Comparison of ENCODE assay signal across 11 cellular contexts in the genomic region with DNA sequence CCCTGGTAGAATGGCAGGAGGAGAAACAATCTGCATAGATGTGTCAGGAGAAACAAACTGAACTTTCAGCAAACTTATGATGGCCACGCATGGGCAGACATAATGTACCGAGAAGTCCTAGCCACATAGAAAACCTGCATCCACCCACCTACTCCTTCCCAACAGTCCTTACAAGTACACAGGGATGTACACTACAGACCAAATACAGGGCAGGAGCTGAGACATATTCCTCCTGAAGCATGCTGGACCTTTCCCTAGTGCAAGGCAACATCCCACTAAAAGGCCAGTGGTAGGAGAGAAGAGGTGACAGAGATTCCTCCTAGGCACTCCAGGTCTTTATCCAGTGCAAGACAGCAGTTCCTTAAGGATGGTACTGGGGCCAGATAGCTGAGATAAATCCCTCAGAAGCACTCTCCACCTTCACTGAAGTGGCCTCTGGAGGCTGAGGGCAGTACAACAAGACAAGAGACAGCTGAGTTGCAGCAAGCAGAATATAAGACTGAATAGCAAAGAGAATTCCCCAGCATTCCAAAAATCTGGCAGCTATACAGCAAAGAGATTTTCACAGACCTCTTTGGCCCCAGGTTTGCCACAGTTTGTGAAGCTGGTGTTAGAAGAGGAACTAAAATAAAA. TPM values are rescaled to one million over a fixed set of nuclear protein-coding genes. Genes with fewer than 3 reads are reported as not detected.
DNase-seq lines count a peak whose midpoint lies in the region; ATAC-seq and TF ChIP-seq lines count a peak whose summit lies in the region.
"Had no signal": no experiment of that assay in that cellular context is flagged by ENCODE, and none has a peak within 500 bp of the region (broad histone marks: within the 10 kb centered on the region; RNA-seq: fewer than 3 reads in every experiment).

No MANE protein-coding gene starts in this region.

- no peaks in the 10 kb centered on the region for H3K27me3 Mint-ChIP-seq in chondrocyte (ENCODE audit: low read depth)
- H3K27me3 Mint-ChIP-seq: activated T-helper 17 cell treated with anti-CD3 and anti-CD28 coated beads, Interleukin-2, amount 50 U/mL, for 72 hours; naive thymus-derived CD4-positive, alpha-beta T cell had no signal

- intact Hi-C loops in right lobe of liver (cut with DNase I) = no loop called here

- H3K27ac Mint-ChIP-seq in chondrocyte (ENCODE audit: unreplicated experiment) = no peak overlapping the region
- H3K27ac Mint-ChIP-seq: activated T-helper 17 cell treated with anti-CD3 and anti-CD28 coated beads, Interleukin-2, amount 50 U/mL, for 72 hours; naive thymus-derived CD4-positive, alpha-beta T cell had no signal

- H3K9me3 Mint-ChIP-seq in chondrocyte (ENCODE audit: low read depth) = peaks cover 23% of the 10 kb centered on the region

- DNase-seq in GM10248 (ENCODE audit: extremely low spot score) (no peak), chondrocyte (ENCODE audit: low spot score) (no peak), right lobe of liver (no peak), NCI-H1105 (lab: John Stamatoyannopoulos, UW) (no peak), activated gamma-delta T cell treated with Interleukin-2 at 50 U/mL for 16 hours (no peak), NCI-H2081 (lab: John Stamatoyannopoulos, UW) (no peak)
- no peak for DNase-seq in effector memory CD4-positive, alpha-beta T cell
- DNase-seq: naive thymus-derived CD4-positive, alpha-beta T cell; substantia nigra had no signal

- H2AFZ ChIP-seq in Loucy (ENCODE audit: low read length) = no peak overlapping the region

- peak; percentile 43 to 68 (median 52) for ATAC-seq in right lobe of liver
- ATAC-seq: activated T-helper 17 cell treated with anti-CD3 and anti-CD28 coated beads, Interleukin-2, amount 50 U/mL, for 72 hours; naive thymus-derived CD4-positive, alpha-beta T cell had no signal

- H4K20me1 ChIP-seq in Loucy (ENCODE audit: insufficient read depth, low read length, poor library complexity, severe bottlenecking) = no peaks in the 10 kb centered on the region

- POLR2A ChIA-PET in GM10248 (lab: Yijun Ruan, JAX) = no interaction called here

- H3K4me3 Mint-ChIP-seq in chondrocyte (ENCODE audit: unreplicated experiment) = no peak overlapping the region
- H3K4me3 Mint-ChIP-seq: activated T-helper 17 cell treated with anti-CD3 and anti-CD28 coated beads, Interleukin-2, amount 50 U/mL, for 72 hours; naive thymus-derived CD4-positive, alpha-beta T cell had no signal

- H3K9me3 ChIP-seq in Loucy (ENCODE audit: insufficient read depth, low read depth, low read length) = peaks cover 8% of the 10 kb centered on the region; the same call in 1 of the 2 replicates
- H3K9me3 ChIP-seq in right lobe of liver = peaks cover 0 to 4% (median 0%) of the 10 kb centered on the region in 4 donors
- H3K9me3 ChIP-seq in effector memory CD4-positive, alpha-beta T cell (ENCODE audit: control insufficient read depth, low read length) = no peaks in the 10 kb centered on the region

- H3K36me3 ChIP-seq in Loucy (ENCODE audit: insufficient read depth, low read length) (peaks cover 25% of the 10 kb centered on the region), right lobe of liver (no peaks in the 10 kb centered on the region)
- peaks cover 17% of the 10 kb centered on the region for H3K36me3 ChIP-seq in effector memory CD4-positive, alpha-beta T cell (ENCODE audit: control insufficient read depth, insufficient read depth, low read length)

- no peak overlapping the region for H3K4me2 ChIP-seq in Loucy (ENCODE audit: low read depth, low read length, poor library complexity, severe bottlenecking)

- no peak for TF ChIP-seq POLR2A in right lobe of liver (IDR thresholded peaks at IDR 0.05)

- CTCF ChIA-PET in GM10248 (lab: Yijun Ruan, JAX) = interaction anchor here (0.8 to 2.8 kb wide), 13 partner anchors 9 to 274 kb away, joined by 3 to 20 read pairs (median 4); no protein-coding TSS in a partner anchor

- no peaks in the 10 kb centered on the region for H3K9me2 ChIP-seq in Loucy (replicated peaks; ENCODE audit: low read depth, low read length)

- no peak overlapping the region for H3K27ac ChIP-seq in right lobe of liver
- H3K27ac ChIP-seq in effector memory CD4-positive, alpha-beta T cell (ENCODE audit: insufficient read depth, low read length, poor library complexity, severe bottlenecking) = no peak overlapping the region

- WGBS in right lobe of liver (ENCODE audit: insufficient coverage, low coverage, low lambda C conversion rate, missing lambda C conversion rate) = 80% methylated on average over 1 of the region's 2 CpGs

- H3K79me2 ChIP-seq in Loucy (ENCODE audit: insufficient read depth, low read length) = peaks cover 28% of the 10 kb centered on the region; the same call in 1 of the 2 replicates

- H3K9ac ChIP-seq in Loucy (ENCODE audit: low read depth, low read length, poor library complexity, severe bottlenecking) = no peak overlapping the region

- TF ChIP-seq CTCF in GM10248 (IDR thresholded peaks at IDR 0.05; ENCODE audit: control extremely low read depth, extremely low read depth, low read depth, missing control alignments) = peak; percentile 27
- TF ChIP-seq CTCF in Loucy (conservative IDR thresholded peaks at IDR 0.05; ENCODE audit: low read length) = peak; percentile 49
- peak; percentile 66 for TF ChIP-seq CTCF in chondrocyte (IDR thresholded peaks at IDR 0.05)
- peak in 1 of 4 donors; percentile 18 for TF ChIP-seq CTCF in right lobe of liver (IDR thresholded peaks at IDR 0.05)

- no peak overlapping the region for H3K4me3 ChIP-seq in Loucy (ENCODE audit: low read length, poor library complexity, severe bottlenecking)
- H3K4me3 ChIP-seq in right lobe of liver = no peak overlapping the region
- H3K4me3 ChIP-seq in effector memory CD4-positive, alpha-beta T cell (ENCODE audit: insufficient read depth, low read depth, low read length, poor library complexity, severe bottlenecking) = no peak overlapping the region

- peaks cover 3% of the 10 kb centered on the region for H3K4me1 Mint-ChIP-seq in chondrocyte (ENCODE audit: low read depth)
- H3K4me1 Mint-ChIP-seq: activated T-helper 17 cell treated with anti-CD3 and anti-CD28 coated beads, Interleukin-2, amount 50 U/mL, for 72 hours had no signal

- H3K27me3 ChIP-seq in Loucy (ENCODE audit: insufficient read depth, low read length, poor library complexity, severe bottlenecking) (no peaks in the 10 kb centered on the region), right lobe of liver (no peaks in the 10 kb centered on the region)
- H3K27me3 ChIP-seq in effector memory CD4-positive, alpha-beta T cell (replicated peaks; ENCODE audit: control insufficient read depth, insufficient read depth, low read length, poor library complexity, severe bottlenecking) = no peaks in the 10 kb centered on the region

- H3F3A ChIP-seq in Loucy (ENCODE audit: low read depth) = no peaks in the 10 kb centered on the region

- H3K4me1 ChIP-seq in Loucy (ENCODE audit: insufficient read depth, low read length, poor library complexity, severe bottlenecking) = no peaks in the 10 kb centered on the region
- peaks cover 0 to 45% (median 5%) of the 10 kb centered on the region in 4 donors for H3K4me1 ChIP-seq in right lobe of liver
- no peaks in the 10 kb centered on the region for H3K4me1 ChIP-seq in effector memory CD4-positive, alpha-beta T cell (ENCODE audit: control insufficient read depth, insufficient read depth, low read length, poor library complexity, severe bottlenecking)

- H3K36me3 Mint-ChIP-seq in chondrocyte (ENCODE audit: low read depth) = peaks cover 24% of the 10 kb centered on the region

RNA-seq across cellular contexts. Expression of a gene that starts 18.3 kb away (rescaled TPM):
- 11.1 to 15.1 TPM (median 12.2 TPM) in 3 replicates for total RNA-seq in chondrocyte
- 10 to 100 TPM; 19.4 to 33.8 (median 30.8) TPM for total RNA-seq in right lobe of liver
